In genomic region chr10:65292551-65292950, GRCh38 we compare ENCODE assay signal across 30 cellular contexts.
"Had no signal": no experiment of that assay in that cellular context is flagged by ENCODE, and none has a peak within 500 bp of the region (broad histone marks: within the 10 kb centered on the region; RNA-seq: fewer than 3 reads in every experiment).

No MANE protein-coding gene starts in this region.

- H3K4me1 Mint-ChIP-seq: activated naive CD4-positive, alpha-beta T cell treated with anti-CD3 and anti-CD28 coated beads, Interleukin-2, amount 50 U/mL, for 24 hours; activated naive CD8-positive, alpha-beta T cell treated with anti-CD3 and anti-CD28 coated beads for 36 hours; activated naive CD8-positive, alpha-beta T cell treated with anti-CD3 and anti-CD28 coated beads, Interleukin-2, amount 50 U/mL, for 24 hours had no signal

- H3K4me3 Mint-ChIP-seq: activated CD8-positive, alpha-beta T cell treated with anti-CD3 and anti-CD28 coated beads for 36 hours; activated naive CD4-positive, alpha-beta T cell treated with anti-CD3 and anti-CD28 coated beads for 36 hours; activated naive CD4-positive, alpha-beta T cell treated with anti-CD3 and anti-CD28 coated beads, Interleukin-2, amount 50 U/mL, for 24 hours; activated naive CD8-positive, alpha-beta T cell treated with anti-CD3 and anti-CD28 coated beads for 36 hours; activated naive CD8-positive, alpha-beta T cell treated with anti-CD3 and anti-CD28 coated beads, Interleukin-2, amount 50 U/mL, for 24 hours; activated T-helper 1 cell treated with anti-CD3 and anti-CD28 coated beads, Interleukin-12 subunit alpha, Interleukin-12 subunit beta, Interleukin-2, Interleukin-4 antibody, amounts not matched to agents 30 ng/mL and 10 ng/mL and 1 ng/mL, durations not matched to agents 14 hours and 24 hours and 36 hours; effector memory CD8-positive, alpha-beta T cell; WTC11 had no signal

- H3K4me1 ChIP-seq: adrenal gland, body of pancreas, esophagus muscularis mucosa, gastroesophageal sphincter had no signal

- H3K36me3 ChIP-seq: adrenal gland, esophagus muscularis mucosa, gastroesophageal sphincter, heart right ventricle had no signal

- H3K27me3 ChIP-seq: adrenal gland, body of pancreas, esophagus muscularis mucosa, gastroesophageal sphincter, heart right ventricle had no signal

- H3K27ac Mint-ChIP-seq: activated CD8-positive, alpha-beta T cell treated with anti-CD3 and anti-CD28 coated beads for 36 hours; activated naive CD4-positive, alpha-beta T cell treated with anti-CD3 and anti-CD28 coated beads for 36 hours; activated naive CD4-positive, alpha-beta T cell treated with anti-CD3 and anti-CD28 coated beads, Interleukin-2, amount 50 U/mL, for 24 hours; activated naive CD8-positive, alpha-beta T cell treated with anti-CD3 and anti-CD28 coated beads for 36 hours; activated naive CD8-positive, alpha-beta T cell treated with anti-CD3 and anti-CD28 coated beads, Interleukin-2, amount 50 U/mL, for 24 hours; activated T-helper 1 cell treated with anti-CD3 and anti-CD28 coated beads, Interleukin-12 subunit alpha, Interleukin-12 subunit beta, Interleukin-2, Interleukin-4 antibody, amounts not matched to agents 30 ng/mL and 10 ng/mL and 1 ng/mL, durations not matched to agents 14 hours and 24 hours and 36 hours; activated T-helper 2 cell treated with anti-CD3 and anti-CD28 coated beads, Interferon-gamma antibody, Interleukin-2, Interleukin-4, amounts not matched to agents 10 μg/mL and 5 μg/mL and 100 μg/mL, durations not matched to agents 14 hours and 24 hours and 36 hours; effector memory CD8-positive, alpha-beta T cell; WTC11 had no signal

- H3K27me3 Mint-ChIP-seq: activated CD8-positive, alpha-beta T cell treated with anti-CD3 and anti-CD28 coated beads for 36 hours; activated naive CD4-positive, alpha-beta T cell treated with anti-CD3 and anti-CD28 coated beads, Interleukin-2, amount 50 U/mL, for 24 hours; activated naive CD8-positive, alpha-beta T cell treated with anti-CD3 and anti-CD28 coated beads for 36 hours; activated naive CD8-positive, alpha-beta T cell treated with anti-CD3 and anti-CD28 coated beads, Interleukin-2, amount 50 U/mL, for 24 hours; effector memory CD8-positive, alpha-beta T cell had no signal

- H3K9me3 Mint-ChIP-seq: activated naive CD4-positive, alpha-beta T cell treated with anti-CD3 and anti-CD28 coated beads, Interleukin-2, amount 50 U/mL, for 24 hours; activated T-helper 1 cell treated with anti-CD3 and anti-CD28 coated beads, Interleukin-12 subunit alpha, Interleukin-12 subunit beta, Interleukin-2, Interleukin-4 antibody, amounts not matched to agents 30 ng/mL and 10 ng/mL and 1 ng/mL, durations not matched to agents 14 hours and 24 hours and 36 hours; activated T-helper 2 cell treated with anti-CD3 and anti-CD28 coated beads, Interferon-gamma antibody, Interleukin-2, Interleukin-4, amounts not matched to agents 10 μg/mL and 5 μg/mL and 100 μg/mL, durations not matched to agents 14 hours and 24 hours and 36 hours had no signal

- DNase-seq: activated CD4-positive, alpha-beta T cell treated with anti-CD3 and anti-CD28 coated beads for 48 hours; activated CD4-positive, alpha-beta T cell treated with anti-CD3 and anti-CD28 coated beads, Interleukin-2, amount 50 U/mL, for 1 hour; activated CD4-positive, alpha-beta T cell treated with anti-CD3 and anti-CD28 coated beads, Interleukin-2, amount 50 U/mL, for 48 hours; activated CD8-positive, alpha-beta memory T cell treated with anti-CD3 and anti-CD28 coated beads for 24 hours; activated CD8-positive, alpha-beta T cell treated with anti-CD3 and anti-CD28 coated beads for 36 hours; activated effector memory CD4-positive, alpha-beta T cell treated with anti-CD3 and anti-CD28 coated beads, Interleukin-2, amount 50 U/mL, for 16 hours; activated naive CD4-positive, alpha-beta T cell treated with anti-CD3 and anti-CD28 coated beads for 36 hours; activated naive CD8-positive, alpha-beta T cell treated with anti-CD3 and anti-CD28 coated beads for 36 hours; activated naive CD8-positive, alpha-beta T cell treated with anti-CD3 and anti-CD28 coated beads, Interleukin-2, amount 50 U/mL, for 24 hours; activated T-cell treated with anti-CD3 and anti-CD28 coated beads, Interleukin-2, amount 50 U/mL, for 48 hours; adrenal gland; amygdala; aorta; body of pancreas; caudate nucleus; cortex of kidney; dermis blood vessel endothelial cell; effector CD4-positive, alpha-beta T cell; effector memory CD8-positive, alpha-beta T cell; erythroblast; foreskin melanocyte; heart right ventricle; T-helper 2 cell had no signal

- H3K36me3 Mint-ChIP-seq: activated naive CD4-positive, alpha-beta T cell treated with anti-CD3 and anti-CD28 coated beads, Interleukin-2, amount 50 U/mL, for 24 hours; activated naive CD8-positive, alpha-beta T cell treated with anti-CD3 and anti-CD28 coated beads for 36 hours; WTC11 had no signal

- H3K9me3 ChIP-seq: adrenal gland, body of pancreas, esophagus muscularis mucosa, gastroesophageal sphincter, heart right ventricle had no signal

- H3K4me3 ChIP-seq: adrenal gland, body of pancreas, esophagus muscularis mucosa, gastroesophageal sphincter, heart right ventricle had no signal

- H3K27ac ChIP-seq: adrenal gland, body of pancreas, esophagus muscularis mucosa, gastroesophageal sphincter, heart right ventricle, VCaP had no signal

- ATAC-seq: activated CD8-positive, alpha-beta T cell treated with anti-CD3 and anti-CD28 coated beads for 36 hours; activated naive CD8-positive, alpha-beta T cell treated with anti-CD3 and anti-CD28 coated beads, Interleukin-2, amount 50 U/mL, for 24 hours; body of pancreas; effector memory CD8-positive, alpha-beta T cell; gastroesophageal sphincter; heart right ventricle; WTC11 had no signal
